3 cellular contexts compared by ENCODE assay signal in genomic region chr2:131207839-131208238, GRCh38. TPM values are rescaled to one million over a fixed set of nuclear protein-coding genes. Genes with fewer than 3 reads are reported as not detected.
"Had no signal": no experiment of that assay in that cellular context is flagged by ENCODE, and none has a peak within 500 bp of the region (broad histone marks: within the 10 kb centered on the region; RNA-seq: fewer than 3 reads in every experiment).

No MANE protein-coding gene starts in this region.

RNA-seq across cellular contexts. Expression of gene POTEE, which starts 1.5 kb away (rescaled TPM):
- total RNA-seq: ascending aorta, cardiac septum had no signal
- polyA plus RNA-seq: adipose tissue had no signal
